Comparison of ENCODE assay signal across 1 cellular context in genomic region chr5:180080670-180081280, GRCh38.
TF ChIP-seq lines count a peak whose summit lies in the region.

No MANE protein-coding gene starts in this region.

TF ChIP-seq in K562, 482 proteins besides CTCF, POLR2A, EP300 and RAD21:
- TF ChIP-seq ZNF41 (CRISPR knock-in tag; conservative IDR thresholded peaks at IDR 0.05), result no peak
- no peak for TF ChIP-seq DIDO1 (tag; IDR thresholded peaks at IDR 0.05; ENCODE audit: low read depth)
- TF ChIP-seq NFYB (IDR thresholded peaks at IDR 0.05; ENCODE audit: extremely low read depth, insufficient read length), result peak; percentile 75
- TF ChIP-seq DACH1 (IDR thresholded peaks at IDR 0.05; ENCODE audit: partially characterized antibody), result no peak
- no peak for TF ChIP-seq OTX1 (CRISPR knock-in tag; IDR thresholded peaks at IDR 0.05)
- TF ChIP-seq ZNF740 (CRISPR knock-in tag; IDR thresholded peaks at IDR 0.05), result peak; percentile 93
- TF ChIP-seq ZNF740 (tag; IDR thresholded peaks at IDR 0.05), result no peak
- no peak for TF ChIP-seq NR1H2 (CRISPR knock-in tag; IDR thresholded peaks at IDR 0.05)
- no peak for TF ChIP-seq NR0B1 (IDR thresholded peaks at IDR 0.05; ENCODE audit: partially characterized antibody)
- no peak for TF ChIP-seq KAT2B (IDR thresholded peaks at IDR 0.05; ENCODE audit: low read depth, low read length)
- no peak for TF ChIP-seq ILF3 (IDR thresholded peaks at IDR 0.05; ENCODE audit: borderline replicate concordance)
- TF ChIP-seq NR4A1 (CRISPR knock-in tag; IDR thresholded peaks at IDR 0.05), result no peak
- no peak for TF ChIP-seq NR4A1 (tag; IDR thresholded peaks at IDR 0.05)
- TF ChIP-seq ZNF316 (IDR thresholded peaks at IDR 0.05), result peak; percentile 63
- TF ChIP-seq U2AF1 (optimal IDR thresholded peaks at IDR 0.05; ENCODE audit: low read depth, low read length), result no peak
- TF ChIP-seq CBFA2T3 (IDR thresholded peaks at IDR 0.05), result no peak
- TF ChIP-seq CC2D1A (IDR thresholded peaks at IDR 0.05), result 0 out of 2 replicates have a peak, but pooled peaks have one; percentile 31
- TF ChIP-seq SMC3 (conservative IDR thresholded peaks at IDR 0.05; ENCODE audit: insufficient read depth, low read depth, low read length), result no peak
- TF ChIP-seq RBM25 (IDR thresholded peaks at IDR 0.05; ENCODE audit: low read depth, low read length, severe bottlenecking), result peak; percentile 30
- no peak for TF ChIP-seq ZNF76 (CRISPR knock-in tag; IDR thresholded peaks at IDR 0.05; ENCODE audit: borderline replicate concordance)
- TF ChIP-seq RERE (CRISPR knock-in tag; IDR thresholded peaks at IDR 0.05; ENCODE audit: borderline replicate concordance), result no peak
